In the genomic region with DNA sequence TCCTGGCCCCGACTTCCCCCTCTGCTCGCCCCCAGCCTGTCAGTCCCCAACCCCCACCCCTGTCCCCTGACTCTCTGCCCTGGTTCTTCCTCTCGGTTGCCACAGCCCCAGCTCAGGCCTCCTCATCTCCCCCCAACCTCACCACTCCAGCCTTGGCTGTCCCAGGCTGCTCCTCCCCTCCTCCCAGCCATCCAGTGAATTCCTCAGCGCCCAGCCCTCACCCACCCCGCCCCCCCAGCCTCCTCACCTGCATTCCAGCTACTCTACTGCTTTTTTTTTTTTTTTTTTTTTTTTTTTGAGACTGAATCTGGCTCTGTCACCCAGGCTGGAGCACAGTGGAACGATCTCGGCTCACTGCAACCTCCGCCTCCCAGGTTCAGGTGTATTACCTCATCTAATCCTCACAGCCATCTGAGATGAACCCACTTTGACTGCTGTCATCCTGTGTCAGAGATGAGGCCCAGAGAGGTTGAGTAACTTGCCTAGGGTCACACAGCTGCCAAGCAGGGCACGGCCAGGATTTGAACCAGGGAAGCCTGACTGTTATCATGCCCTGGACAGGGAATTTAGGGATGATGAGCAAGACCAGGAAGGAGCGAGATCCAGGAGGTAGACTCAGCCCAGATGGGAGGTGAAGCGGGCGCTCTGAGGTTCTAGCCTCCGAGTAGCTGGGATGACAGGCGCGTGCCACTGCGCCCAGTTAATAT, we compare ENCODE assay signal across 14 cellular contexts. TPM values are rescaled to one million over a fixed set of nuclear protein-coding genes. Genes with fewer than 3 reads are reported as not detected.
DNase-seq lines count a peak whose midpoint lies in the region; ATAC-seq and TF ChIP-seq lines count a peak whose summit lies in the region.
"Had no signal": no experiment of that assay in that cellular context is flagged by ENCODE, and none has a peak within 500 bp of the region (broad histone marks: within the 10 kb centered on the region; RNA-seq: fewer than 3 reads in every experiment).

No MANE protein-coding gene starts in this region.

- H3K27ac ChIP-seq in PC-9, result peak overlapping the region; percentile 73
- H3K27ac ChIP-seq in iPS-18a (ENCODE audit: low read length), result no peak overlapping the region
- H3K27ac ChIP-seq: KMS-11 had no signal

- DNase-seq in HK-2 (ENCODE audit: unreplicated experiment) (peak; percentile 55), PC-9 (peak; percentile 62 to 79), renal cortical epithelial cell (ENCODE audit: low read depth) (peak; percentile 58), NCI-H187 treated with DMSO at 0.1 percent for 48 hours (lab: John Stamatoyannopoulos, UW) (no peak), dedifferentiated amniotic fluid mesenchymal stem cell (ENCODE audit: extremely low spot score) (no peak)
- DNase-seq: amygdala; effector memory CD8-positive, alpha-beta T cell; stimulated activated CD4-positive, alpha-beta T cell treated with anti-CD3 and anti-CD28 coated beads, Interleukin-4, amount 100 ng/mL, for 4 hours had no signal

- H3K9ac ChIP-seq in iPS-18a (ENCODE audit: low read length), result no peak overlapping the region
- H3K9ac ChIP-seq: KMS-11 had no signal

- H3K4me1 ChIP-seq in PC-9 (replicated peaks; ENCODE audit: insufficient read depth), result peaks cover 59% of the 10 kb centered on the region
- peaks cover 4% of the 10 kb centered on the region for H3K4me1 ChIP-seq in iPS-18a (ENCODE audit: control insufficient read depth, low read depth, low read length)

- H3K36me3 ChIP-seq in PC-9 (ENCODE audit: low read depth) (no peaks in the 10 kb centered on the region), iPS-18a (ENCODE audit: control insufficient read depth, low read depth, low read length) (no peaks in the 10 kb centered on the region)

- POLR2A ChIA-PET in PC-9 (lab: Charles Lee; ENCODE audit: unreplicated experiment), result interaction anchor here (0.5 to 0.7 kb wide), 5 partner anchors 14 to 439 kb away, joined by 4 to 24 read pairs (median 5); no protein-coding TSS in a partner anchor

- H3K27me3 ChIP-seq in PC-9 (ENCODE audit: insufficient read depth, low read depth) (no peaks in the 10 kb centered on the region), iPS-18a (ENCODE audit: control insufficient read depth, insufficient read depth, low read length) (no peaks in the 10 kb centered on the region)

- no peak for TF ChIP-seq CTCF in PC-9 (conservative IDR thresholded peaks at IDR 0.05)

- no peaks in the 10 kb centered on the region for H3K79me2 ChIP-seq in PC-9 (ENCODE audit: low read depth)

- H3K9me3 ChIP-seq in PC-9 (ENCODE audit: insufficient read depth, low read depth) (no peaks in the 10 kb centered on the region), iPS-18a (ENCODE audit: control insufficient read depth, low read depth, low read length) (no peaks in the 10 kb centered on the region)

- CTCF ChIA-PET in PC-9 (lab: Charles Lee), result interaction anchor here (1.2 kb wide), 1 partner anchor 47 kb away, joined by 4 read pairs; no protein-coding TSS in a partner anchor

- no TSS peak for BruUV-seq in PC-9 (replicated peaks; lab: Mats Ljungman, UMichigan)

- H3K4me2 ChIP-seq in PC-9, result peak overlapping the region; percentile 67
- H3K4me2 ChIP-seq: KMS-11 had no signal

- no peaks in the 10 kb centered on the region for H4K20me1 ChIP-seq in PC-9 (ENCODE audit: insufficient read depth)

- H3F3A ChIP-seq in PC-9 (ENCODE audit: insufficient read depth, low read depth), result peaks cover 53% of the 10 kb centered on the region

- intact Hi-C loops in PC-9 (cut with micrococcal nuclease; ENCODE audit: unreplicated experiment), result loop anchor here (1.0 kb wide), 1 partner anchor 11 kb away; no protein-coding TSS in a partner anchor

- no peak for ATAC-seq in HG03025 (IDR thresholded peaks at IDR 0.05; ENCODE audit: low FRiP score, unreplicated experiment)
- ATAC-seq: effector memory CD8-positive, alpha-beta T cell; GM12878 had no signal

- H2AFZ ChIP-seq in PC-9, result no peak overlapping the region

- no peaks in the 10 kb centered on the region for H3K9me2 ChIP-seq in PC-9 (ENCODE audit: insufficient read depth)

- peak overlapping the region; percentile 5; the same call in 1 of the 2 replicates for H3K4me3 ChIP-seq in PC-9
- H3K4me3 ChIP-seq in iPS-18a (ENCODE audit: low read length), result peak overlapping the region; percentile 22
- H3K4me3 ChIP-seq: GM12878 had no signal

RNA-seq across cellular contexts. Expression of a gene that starts 2.6 kb away (rescaled TPM):
- 4.4 and 6.2 TPM in 2 replicates for total RNA-seq in PC-9 (2021)
- not detected in 2 replicates for total RNA-seq in renal cortical epithelial cell
- total RNA-seq: GM12878, mononuclear cell had no signal

RNA-seq across cellular contexts. Expression of a gene that starts 42.9 kb away (rescaled TPM):
- 13.9 and 19.6 TPM in 2 replicates for total RNA-seq in PC-9 (2021)
- 1.1 and 1.2 TPM in 2 replicates for total RNA-seq in renal cortical epithelial cell
- total RNA-seq: H4 had no signal

RNA-seq across cellular contexts. Expression of a gene that starts 52.0 kb away (rescaled TPM):
- total RNA-seq in PC-9 (2021) (not detected in 2 replicates), renal cortical epithelial cell (not detected in 2 replicates)
- total RNA-seq: GM12878, H4, mononuclear cell had no signal

Comparison
In these comparisons a context has a peak if more than half of its experiments do, and no peak if none do; other contexts are left out.
1. DNase-seq: peak in HK-2 (single experiment), PC-9 (2 of 2) and renal cortical epithelial cell (single experiment); none in NCI-H187 treated with DMSO at 0.1 percent for 48 hours (single experiment) and dedifferentiated amniotic fluid mesenchymal stem cell (single experiment).